ENCODE assay signal across 1 cellular context in the genomic region with DNA sequence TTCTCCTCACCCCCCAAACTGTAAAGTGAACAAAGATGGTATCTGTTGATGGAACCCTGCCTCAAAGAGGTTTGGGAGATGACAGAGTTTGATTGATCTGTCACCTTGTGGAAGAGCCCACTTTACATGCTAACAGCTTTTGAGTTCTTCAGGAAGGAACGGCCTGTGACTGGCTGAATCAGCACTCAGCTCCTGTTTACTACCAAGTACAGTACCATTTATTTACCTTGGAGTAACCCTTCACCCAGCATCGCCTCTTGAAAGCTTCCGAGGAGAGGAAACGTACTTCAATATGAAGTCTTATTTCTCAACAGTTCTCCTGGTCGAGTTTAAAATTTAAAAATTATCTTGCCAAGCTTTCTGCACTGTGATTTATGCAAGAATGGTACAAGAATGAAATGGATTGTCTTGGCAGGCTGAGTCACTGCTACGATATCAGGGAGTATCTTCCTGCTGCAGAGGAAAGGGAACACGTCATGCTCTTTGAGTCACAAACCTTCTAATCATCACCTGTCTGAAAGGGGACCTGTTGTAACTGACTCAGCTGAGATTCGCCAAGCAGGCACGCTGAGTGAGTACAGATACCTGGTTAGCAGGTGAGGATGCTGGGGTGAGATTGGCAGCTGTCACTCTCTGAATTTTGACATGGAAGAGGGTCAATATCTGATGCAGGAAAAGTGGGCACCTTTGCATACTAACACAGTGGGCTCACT.
A peak's percentile ranks its signal among the peaks of the same experiment; 100 is the strongest.
TF ChIP-seq lines count a peak whose summit lies in the region.

No MANE protein-coding gene starts in this region.

TF ChIP-seq in K562, 482 proteins besides CTCF, POLR2A, EP300 and RAD21 (continued from another document and continues in another):
- TF ChIP-seq PRPF4 (IDR thresholded peaks at IDR 0.05; ENCODE audit: insufficient read depth, low read depth, low read length, poor library complexity, severe bottlenecking) (no peak), RBM34 (IDR thresholded peaks at IDR 0.05; ENCODE audit: borderline replicate concordance, insufficient read depth, low read length) (no peak), ZNF232 (CRISPR knock-in tag; IDR thresholded peaks at IDR 0.05) (no peak), PHB (CRISPR knock-in tag; IDR thresholded peaks at IDR 0.05) (no peak), CBFA2T2 (conservative IDR thresholded peaks at IDR 0.05) (peak; percentile 79), TEAD4 (IDR thresholded peaks at IDR 0.05; ENCODE audit: low read length) (peak; percentile 64), TEAD4 (CRISPR knock-in tag; IDR thresholded peaks at IDR 0.05; ENCODE audit: borderline replicate concordance) (no peak), MCM5 (IDR thresholded peaks at IDR 0.05; ENCODE audit: low read depth) (no peak), ZNF184 (CRISPR knock-in tag; IDR thresholded peaks at IDR 0.05) (no peak), ADNP (tag; IDR thresholded peaks at IDR 0.05) (no peak), CBFA2T3 (IDR thresholded peaks at IDR 0.05) (peak; percentile 88), HSF4 (CRISPR knock-in tag; IDR thresholded peaks at IDR 0.05; ENCODE audit: borderline replicate concordance) (no peak), ETS2 (tag; IDR thresholded peaks at IDR 0.05; ENCODE audit: borderline replicate concordance, poor library complexity, severe bottlenecking) (no peak), NFYB (IDR thresholded peaks at IDR 0.05; ENCODE audit: extremely low read depth, insufficient read length) (no peak), LCOR (CRISPR knock-in tag; IDR thresholded peaks at IDR 0.05) (no peak), ZFP36 (IDR thresholded peaks at IDR 0.05; ENCODE audit: low read depth, low read length, partially characterized antibody) (no peak), ZNF3 (CRISPR knock-in tag; IDR thresholded peaks at IDR 0.05) (no peak), BRCA1 (IDR thresholded peaks at IDR 0.05) (no peak), BRCA1 (CRISPR knock-in tag; IDR thresholded peaks at IDR 0.05) (no peak), NRF1 (conservative IDR thresholded peaks at IDR 0.05 in 1 of 2, IDR thresholded peaks at IDR 0.05 in 1 of 2) (no peak), BRF1 (IDR thresholded peaks at IDR 0.05; ENCODE audit: borderline replicate concordance, extremely low read depth, insufficient read length) (no peak), POLR3G (IDR thresholded peaks at IDR 0.05; ENCODE audit: extremely low read depth, insufficient read length, insufficient replicate concordance) (no peak), U2AF2 (optimal IDR thresholded peaks at IDR 0.05; ENCODE audit: low read depth, low read length) (no peak), HDAC8 (tag; IDR thresholded peaks at IDR 0.05) (no peak), GTF2F1 (IDR thresholded peaks at IDR 0.05; ENCODE audit: low read depth, low read length) (no peak), FOXK2 (conservative IDR thresholded peaks at IDR 0.05 in 1 of 2, IDR thresholded peaks at IDR 0.05 in 1 of 2; ENCODE audit: low read depth in 2 of 2) (no peak), TRIM24 (IDR thresholded peaks at IDR 0.05) (peak; percentile 59 to 74; a peak in 1 of 4 replicates), SMAD4 (CRISPR knock-in tag; conservative IDR thresholded peaks at IDR 0.05) (no peak), FOS (IDR thresholded peaks at IDR 0.05; ENCODE audit: extremely low read depth, insufficient read length) (peak; percentile 42), ERF (CRISPR knock-in tag; IDR thresholded peaks at IDR 0.05) (no peak), TAF7 (tag; IDR thresholded peaks at IDR 0.05) (no peak), TSC22D4 (tag; IDR thresholded peaks at IDR 0.05) (no peak), CCAR2 (IDR thresholded peaks at IDR 0.05; ENCODE audit: low read depth, low read length) (no peak), STAT5B (CRISPR knock-in tag; IDR thresholded peaks at IDR 0.05) (no peak), KLF6 (CRISPR knock-in tag; IDR thresholded peaks at IDR 0.05; ENCODE audit: borderline replicate concordance) (no peak), POLR2AphosphoS5 (IDR thresholded peaks at IDR 0.05; ENCODE audit: control insufficient read depth, insufficient read depth, low read depth, low read length) (peak; percentile 40; the same call in 1 of the 2 replicates), DACH1 (IDR thresholded peaks at IDR 0.05; ENCODE audit: partially characterized antibody) (no peak), SRSF3 (IDR thresholded peaks at IDR 0.05; ENCODE audit: insufficient read depth, low read length) (no peak)
- TF ChIP-seq, protein P1, sequence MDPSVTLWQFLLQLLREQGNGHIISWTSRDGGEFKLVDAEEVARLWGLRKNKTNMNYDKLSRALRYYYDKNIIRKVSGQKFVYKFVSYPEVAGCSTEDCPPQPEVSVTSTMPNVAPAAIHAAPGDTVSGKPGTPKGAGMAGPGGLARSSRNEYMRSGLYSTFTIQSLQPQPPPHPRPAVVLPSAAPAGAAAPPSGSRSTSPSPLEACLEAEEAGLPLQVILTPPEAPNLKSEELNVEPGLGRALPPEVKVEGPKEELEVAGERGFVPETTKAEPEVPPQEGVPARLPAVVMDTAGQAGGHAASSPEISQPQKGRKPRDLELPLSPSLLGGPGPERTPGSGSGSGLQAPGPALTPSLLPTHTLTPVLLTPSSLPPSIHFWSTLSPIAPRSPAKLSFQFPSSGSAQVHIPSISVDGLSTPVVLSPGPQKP (CRISPR knock-in tag; IDR thresholded peaks at IDR 0.05): no peak
- TF ChIP-seq, protein P2, sequence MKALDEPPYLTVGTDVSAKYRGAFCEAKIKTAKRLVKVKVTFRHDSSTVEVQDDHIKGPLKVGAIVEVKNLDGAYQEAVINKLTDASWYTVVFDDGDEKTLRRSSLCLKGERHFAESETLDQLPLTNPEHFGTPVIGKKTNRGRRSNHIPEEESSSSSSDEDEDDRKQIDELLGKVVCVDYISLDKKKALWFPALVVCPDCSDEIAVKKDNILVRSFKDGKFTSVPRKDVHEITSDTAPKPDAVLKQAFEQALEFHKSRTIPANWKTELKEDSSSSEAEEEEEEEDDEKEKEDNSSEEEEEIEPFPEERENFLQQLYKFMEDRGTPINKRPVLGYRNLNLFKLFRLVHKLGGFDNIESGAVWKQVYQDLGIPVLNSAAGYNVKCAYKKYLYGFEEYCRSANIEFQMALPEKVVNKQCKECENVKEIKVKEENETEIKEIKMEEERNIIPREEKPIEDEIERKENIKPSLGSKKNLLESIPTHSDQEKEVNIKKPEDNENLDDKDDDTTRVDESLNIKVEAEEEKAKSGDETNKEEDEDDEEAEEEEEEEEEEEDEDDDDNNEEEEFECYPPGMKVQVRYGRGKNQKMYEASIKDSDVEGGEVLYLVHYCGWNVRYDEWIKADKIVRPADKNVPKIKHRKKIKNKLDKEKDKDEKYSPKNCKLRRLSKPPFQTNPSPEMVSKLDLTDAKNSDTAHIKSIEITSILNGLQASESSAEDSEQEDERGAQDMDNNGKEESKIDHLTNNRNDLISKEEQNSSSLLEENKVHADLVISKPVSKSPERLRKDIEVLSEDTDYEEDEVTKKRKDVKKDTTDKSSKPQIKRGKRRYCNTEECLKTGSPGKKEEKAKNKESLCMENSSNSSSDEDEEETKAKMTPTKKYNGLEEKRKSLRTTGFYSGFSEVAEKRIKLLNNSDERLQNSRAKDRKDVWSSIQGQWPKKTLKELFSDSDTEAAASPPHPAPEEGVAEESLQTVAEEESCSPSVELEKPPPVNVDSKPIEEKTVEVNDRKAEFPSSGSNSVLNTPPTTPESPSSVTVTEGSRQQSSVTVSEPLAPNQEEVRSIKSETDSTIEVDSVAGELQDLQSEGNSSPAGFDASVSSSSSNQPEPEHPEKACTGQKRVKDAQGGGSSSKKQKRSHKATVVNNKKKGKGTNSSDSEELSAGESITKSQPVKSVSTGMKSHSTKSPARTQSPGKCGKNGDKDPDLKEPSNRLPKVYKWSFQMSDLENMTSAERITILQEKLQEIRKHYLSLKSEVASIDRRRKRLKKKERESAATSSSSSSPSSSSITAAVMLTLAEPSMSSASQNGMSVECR (CRISPR knock-in tag; IDR thresholded peaks at IDR 0.05): no peak
- TF ChIP-seq, protein P3, sequence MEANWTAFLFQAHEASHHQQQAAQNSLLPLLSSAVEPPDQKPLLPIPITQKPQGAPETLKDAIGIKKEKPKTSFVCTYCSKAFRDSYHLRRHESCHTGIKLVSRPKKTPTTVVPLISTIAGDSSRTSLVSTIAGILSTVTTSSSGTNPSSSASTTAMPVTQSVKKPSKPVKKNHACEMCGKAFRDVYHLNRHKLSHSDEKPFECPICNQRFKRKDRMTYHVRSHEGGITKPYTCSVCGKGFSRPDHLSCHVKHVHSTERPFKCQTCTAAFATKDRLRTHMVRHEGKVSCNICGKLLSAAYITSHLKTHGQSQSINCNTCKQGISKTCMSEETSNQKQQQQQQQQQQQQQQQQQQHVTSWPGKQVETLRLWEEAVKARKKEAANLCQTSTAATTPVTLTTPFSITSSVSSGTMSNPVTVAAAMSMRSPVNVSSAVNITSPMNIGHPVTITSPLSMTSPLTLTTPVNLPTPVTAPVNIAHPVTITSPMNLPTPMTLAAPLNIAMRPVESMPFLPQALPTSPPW (CRISPR knock-in tag; IDR thresholded peaks at IDR 0.05): no peak
- TF ChIP-seq, protein P4, sequence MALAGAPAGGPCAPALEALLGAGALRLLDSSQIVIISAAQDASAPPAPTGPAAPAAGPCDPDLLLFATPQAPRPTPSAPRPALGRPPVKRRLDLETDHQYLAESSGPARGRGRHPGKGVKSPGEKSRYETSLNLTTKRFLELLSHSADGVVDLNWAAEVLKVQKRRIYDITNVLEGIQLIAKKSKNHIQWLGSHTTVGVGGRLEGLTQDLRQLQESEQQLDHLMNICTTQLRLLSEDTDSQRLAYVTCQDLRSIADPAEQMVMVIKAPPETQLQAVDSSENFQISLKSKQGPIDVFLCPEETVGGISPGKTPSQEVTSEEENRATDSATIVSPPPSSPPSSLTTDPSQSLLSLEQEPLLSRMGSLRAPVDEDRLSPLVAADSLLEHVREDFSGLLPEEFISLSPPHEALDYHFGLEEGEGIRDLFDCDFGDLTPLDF (CRISPR knock-in tag; IDR thresholded peaks at IDR 0.05): no peak
- TF ChIP-seq, protein P5, sequence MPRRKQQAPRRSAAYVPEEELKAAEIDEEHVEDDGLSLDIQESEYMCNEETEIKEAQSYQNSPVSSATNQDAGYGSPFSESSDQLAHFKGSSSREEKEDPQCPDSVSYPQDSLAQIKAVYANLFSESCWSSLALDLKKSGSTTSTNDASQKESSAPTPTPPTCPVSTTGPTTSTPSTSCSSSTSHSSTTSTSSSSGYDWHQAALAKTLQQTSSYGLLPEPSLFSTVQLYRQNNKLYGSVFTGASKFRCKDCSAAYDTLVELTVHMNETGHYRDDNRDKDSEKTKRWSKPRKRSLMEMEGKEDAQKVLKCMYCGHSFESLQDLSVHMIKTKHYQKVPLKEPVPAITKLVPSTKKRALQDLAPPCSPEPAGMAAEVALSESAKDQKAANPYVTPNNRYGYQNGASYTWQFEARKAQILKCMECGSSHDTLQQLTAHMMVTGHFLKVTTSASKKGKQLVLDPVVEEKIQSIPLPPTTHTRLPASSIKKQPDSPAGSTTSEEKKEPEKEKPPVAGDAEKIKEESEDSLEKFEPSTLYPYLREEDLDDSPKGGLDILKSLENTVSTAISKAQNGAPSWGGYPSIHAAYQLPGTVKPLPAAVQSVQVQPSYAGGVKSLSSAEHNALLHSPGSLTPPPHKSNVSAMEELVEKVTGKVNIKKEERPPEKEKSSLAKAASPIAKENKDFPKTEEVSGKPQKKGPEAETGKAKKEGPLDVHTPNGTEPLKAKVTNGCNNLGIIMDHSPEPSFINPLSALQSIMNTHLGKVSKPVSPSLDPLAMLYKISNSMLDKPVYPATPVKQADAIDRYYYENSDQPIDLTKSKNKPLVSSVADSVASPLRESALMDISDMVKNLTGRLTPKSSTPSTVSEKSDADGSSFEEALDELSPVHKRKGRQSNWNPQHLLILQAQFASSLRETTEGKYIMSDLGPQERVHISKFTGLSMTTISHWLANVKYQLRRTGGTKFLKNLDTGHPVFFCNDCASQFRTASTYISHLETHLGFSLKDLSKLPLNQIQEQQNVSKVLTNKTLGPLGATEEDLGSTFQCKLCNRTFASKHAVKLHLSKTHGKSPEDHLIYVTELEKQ (CRISPR knock-in tag; IDR thresholded peaks at IDR 0.05): no peak
- TF ChIP-seq, protein P6, sequence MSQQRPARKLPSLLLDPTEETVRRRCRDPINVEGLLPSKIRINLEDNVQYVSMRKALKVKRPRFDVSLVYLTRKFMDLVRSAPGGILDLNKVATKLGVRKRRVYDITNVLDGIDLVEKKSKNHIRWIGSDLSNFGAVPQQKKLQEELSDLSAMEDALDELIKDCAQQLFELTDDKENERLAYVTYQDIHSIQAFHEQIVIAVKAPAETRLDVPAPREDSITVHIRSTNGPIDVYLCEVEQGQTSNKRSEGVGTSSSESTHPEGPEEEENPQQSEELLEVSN (IDR thresholded peaks at IDR 0.05; ENCODE audit: borderline replicate concordance in 1 of 2, extremely low read depth in 1 of 2, insufficient read depth in 1 of 2, insufficient read length in 1 of 2, low read depth in 1 of 2, low read length in 1 of 2, poor library complexity in 1 of 2, severe bottlenecking in 1 of 2): no peak
- TF ChIP-seq, protein P7, sequence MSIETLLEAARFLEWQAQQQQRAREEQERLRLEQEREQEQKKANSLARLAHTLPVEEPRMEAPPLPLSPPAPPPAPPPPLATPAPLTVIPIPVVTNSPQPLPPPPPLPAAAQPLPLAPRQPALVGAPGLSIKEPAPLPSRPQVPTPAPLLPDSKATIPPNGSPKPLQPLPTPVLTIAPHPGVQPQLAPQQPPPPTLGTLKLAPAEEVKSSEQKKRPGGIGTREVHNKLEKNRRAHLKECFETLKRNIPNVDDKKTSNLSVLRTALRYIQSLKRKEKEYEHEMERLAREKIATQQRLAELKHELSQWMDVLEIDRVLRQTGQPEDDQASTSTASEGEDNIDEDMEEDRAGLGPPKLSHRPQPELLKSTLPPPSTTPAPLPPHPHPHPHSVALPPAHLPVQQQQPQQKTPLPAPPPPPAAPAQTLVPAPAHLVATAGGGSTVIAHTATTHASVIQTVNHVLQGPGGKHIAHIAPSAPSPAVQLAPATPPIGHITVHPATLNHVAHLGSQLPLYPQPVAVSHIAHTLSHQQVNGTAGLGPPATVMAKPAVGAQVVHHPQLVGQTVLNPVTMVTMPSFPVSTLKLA (conservative IDR thresholded peaks at IDR 0.05): 0 out of 4 replicates have a peak, but pooled peaks of 1 of the 2 experiments have one; percentile 29
- TF ChIP-seq, protein P8, sequence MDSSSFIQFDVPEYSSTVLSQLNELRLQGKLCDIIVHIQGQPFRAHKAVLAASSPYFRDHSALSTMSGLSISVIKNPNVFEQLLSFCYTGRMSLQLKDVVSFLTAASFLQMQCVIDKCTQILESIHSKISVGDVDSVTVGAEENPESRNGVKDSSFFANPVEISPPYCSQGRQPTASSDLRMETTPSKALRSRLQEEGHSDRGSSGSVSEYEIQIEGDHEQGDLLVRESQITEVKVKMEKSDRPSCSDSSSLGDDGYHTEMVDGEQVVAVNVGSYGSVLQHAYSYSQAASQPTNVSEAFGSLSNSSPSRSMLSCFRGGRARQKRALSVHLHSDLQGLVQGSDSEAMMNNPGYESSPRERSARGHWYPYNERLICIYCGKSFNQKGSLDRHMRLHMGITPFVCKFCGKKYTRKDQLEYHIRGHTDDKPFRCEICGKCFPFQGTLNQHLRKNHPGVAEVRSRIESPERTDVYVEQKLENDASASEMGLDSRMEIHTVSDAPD (CRISPR knock-in tag; IDR thresholded peaks at IDR 0.05): no peak
